Comparison of ENCODE assay signal across 2 cellular contexts in genomic region chr6:42133926-42134325, GRCh38.
TF ChIP-seq lines count a peak whose summit lies in the region.

No MANE protein-coding gene starts in this region.

TF ChIP-seq in HCT116, 20 proteins besides CTCF, POLR2A, EP300 and RAD21:
- TF ChIP-seq CEBPB (IDR thresholded peaks at IDR 0.05; ENCODE audit: low read depth) (no peak), EZH2 (IDR thresholded peaks at IDR 0.05) (no peak), EZH2phosphoT487 (IDR thresholded peaks at IDR 0.05; ENCODE audit: borderline replicate concordance) (no peak), ZBTB33 (IDR thresholded peaks at IDR 0.05; ENCODE audit: extremely low read depth, insufficient replicate concordance, low read length) (no peak), JUND (IDR thresholded peaks at IDR 0.05) (no peak)

TF ChIP-seq in H1, 55 proteins besides CTCF, POLR2A, EP300 and RAD21:
- TF ChIP-seq SIN3A (conservative IDR thresholded peaks at IDR 0.05 in 1 of 2, IDR thresholded peaks at IDR 0.05 in 1 of 2; ENCODE audit: low read depth in 1 of 2, low read length in 2 of 2) (no peak), BCL11A (IDR thresholded peaks at IDR 0.05; ENCODE audit: low read depth in 2 of 2, low read length in 2 of 2) (no peak), GABPA (IDR thresholded peaks at IDR 0.05; ENCODE audit: borderline replicate concordance, insufficient read depth, low read length) (no peak), EZH2 (IDR thresholded peaks at IDR 0.05; ENCODE audit: low read depth, low read length, severe bottlenecking) (no peak), KDM1A (IDR thresholded peaks at IDR 0.05; ENCODE audit: borderline replicate concordance, low read length) (no peak), ASH2L (IDR thresholded peaks at IDR 0.05; ENCODE audit: low read length) (no peak), RBBP5 (IDR thresholded peaks at IDR 0.05; ENCODE audit: borderline replicate concordance, low read depth, low read length) (no peak), CHD1 (IDR thresholded peaks at IDR 0.05; ENCODE audit: low read depth, low read length) (no peak), BRCA1 (IDR thresholded peaks at IDR 0.05; ENCODE audit: low read depth, low read length) (no peak), GTF2F1 (IDR thresholded peaks at IDR 0.05; ENCODE audit: borderline replicate concordance, low read depth, low read length) (no peak), EGR1 (IDR thresholded peaks at IDR 0.05; ENCODE audit: borderline replicate concordance, low read depth, low read length) (no peak), ZNF274 (IDR thresholded peaks at IDR 0.05; ENCODE audit: borderline replicate concordance, extremely low read depth, low read length) (no peak), HDAC2 (IDR thresholded peaks at IDR 0.05; ENCODE audit: borderline replicate concordance in 1 of 2, low read depth in 2 of 2, low read length in 2 of 2) (no peak)
